23 cellular contexts compared by ENCODE assay signal in the genomic region with DNA sequence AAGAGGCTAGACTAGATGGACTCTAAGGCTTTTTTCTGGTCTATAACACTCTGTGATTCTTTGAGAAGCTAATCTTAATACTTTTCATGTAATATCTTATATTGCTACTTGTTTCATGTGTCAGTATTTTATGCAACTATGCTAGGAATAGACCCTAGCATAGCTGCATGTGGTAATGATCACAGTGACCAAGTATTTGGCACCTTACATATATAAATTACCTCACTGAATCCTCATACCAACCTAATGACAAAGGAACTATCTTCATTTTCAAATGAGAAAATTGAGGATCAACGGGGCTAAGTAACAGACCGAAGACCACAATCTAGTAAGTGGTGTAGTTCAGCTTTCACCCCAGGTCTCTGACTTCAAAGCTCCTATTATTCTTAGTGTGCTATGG.
DNase-seq lines count a peak whose midpoint lies in the region; ATAC-seq and TF ChIP-seq lines count a peak whose summit lies in the region.
"Had no signal": no experiment of that assay in that cellular context is flagged by ENCODE, and none has a peak within 500 bp of the region (broad histone marks: within the 10 kb centered on the region; RNA-seq: fewer than 3 reads in every experiment).

No MANE protein-coding gene starts in this region.

- H3K27me3 Mint-ChIP-seq in progenitor cell of endocrine pancreas: no peaks in the 10 kb centered on the region
- H3K27me3 Mint-ChIP-seq: activated CD8-positive, alpha-beta T cell treated with anti-CD3 and anti-CD28 coated beads for 36 hours; activated naive CD8-positive, alpha-beta T cell treated with anti-CD3 and anti-CD28 coated beads, Interleukin-2, amount 10 ng/mL, durations not matched to agents 7 days and 5 days; memory B cell had no signal

- H3K4me3 ChIP-seq in cardiac fibroblast (replicated peaks in 1 of 2; ENCODE audit: low read depth in 2 of 2, low read length in 2 of 2): no peak overlapping the region
- no peak overlapping the region for H3K4me3 ChIP-seq in MM.1S (ENCODE audit: low read length)
- H3K4me3 ChIP-seq: transverse colon had no signal

- H3K36me3 ChIP-seq in MM.1S (replicated peaks; ENCODE audit: insufficient read depth, low read length): no peaks in the 10 kb centered on the region
- H3K36me3 ChIP-seq: transverse colon had no signal

- no peaks in the 10 kb centered on the region for H3K27me3 ChIP-seq in MM.1S (replicated peaks; ENCODE audit: insufficient read depth, low read length)
- H3K27me3 ChIP-seq: transverse colon had no signal

- in situ Hi-C loops in ACHN (cut with HindIII; ENCODE audit: low pct_ligation_motif_present, low pct_unique_long_range_greater_than_20kb, low sequenced_read_pairs): no loop called here

- H3K79me2 ChIP-seq in MM.1S (ENCODE audit: low read length): no peaks in the 10 kb centered on the region

- H3K4me1 ChIP-seq in MM.1S (ENCODE audit: low read length): no peaks in the 10 kb centered on the region

- no peaks in the 10 kb centered on the region for H3K9me2 ChIP-seq in MM.1S (replicated peaks; ENCODE audit: insufficient read depth, low read length)

- H4K20me1 ChIP-seq in MM.1S (ENCODE audit: insufficient read depth, low read length): no peaks in the 10 kb centered on the region

- no peak overlapping the region for H3K9ac ChIP-seq in MM.1S (ENCODE audit: low read length)

- H3K4me2 ChIP-seq in MM.1S (ENCODE audit: low read depth, low read length): no peak overlapping the region

- H3K36me3 Mint-ChIP-seq in progenitor cell of endocrine pancreas (ENCODE audit: insufficient read depth): no peaks in the 10 kb centered on the region
- H3K36me3 Mint-ChIP-seq: activated naive CD8-positive, alpha-beta T cell treated with anti-CD3 and anti-CD28 coated beads, Interleukin-2, amount 10 ng/mL, durations not matched to agents 7 days and 5 days; memory B cell had no signal

- ATAC-seq in HG02840 (IDR thresholded peaks at IDR 0.05; ENCODE audit: low FRiP score, unreplicated experiment): no peak
- no peak for ATAC-seq in HG03442 (IDR thresholded peaks at IDR 0.05; ENCODE audit: unreplicated experiment)
- ATAC-seq: activated CD8-positive, alpha-beta T cell treated with anti-CD3 and anti-CD28 coated beads for 36 hours had no signal

- TF ChIP-seq CTCF in cardiac fibroblast (IDR thresholded peaks at IDR 0.05; ENCODE audit: low read depth, low read length): no peak
- no peak for TF ChIP-seq CTCF in MM.1S (IDR thresholded peaks at IDR 0.05; ENCODE audit: low read length)
- no peak for TF ChIP-seq CTCF in progenitor cell of endocrine pancreas (IDR thresholded peaks at IDR 0.05; ENCODE audit: unreplicated experiment)

- no peak overlapping the region for H3K4me3 Mint-ChIP-seq in progenitor cell of endocrine pancreas (ENCODE audit: low read depth)
- H3K4me3 Mint-ChIP-seq: activated CD8-positive, alpha-beta T cell treated with anti-CD3 and anti-CD28 coated beads for 36 hours; activated naive CD8-positive, alpha-beta T cell treated with anti-CD3 and anti-CD28 coated beads, Interleukin-2, amount 10 ng/mL, durations not matched to agents 7 days and 5 days; CD4-positive, alpha-beta T cell; memory B cell; neural crest cell; T-helper 1 cell treated with Interleukin-12 subunit alpha and Interleukin-12 subunit beta and Interleukin-4 antibody, amounts not matched to agents 30 μg/mL and 1 μg/mL, for 36 hours had no signal

- no peaks in the 10 kb centered on the region for H3K9me3 Mint-ChIP-seq in progenitor cell of endocrine pancreas (ENCODE audit: low read depth)
- H3K9me3 Mint-ChIP-seq: activated CD8-positive, alpha-beta T cell treated with anti-CD3 and anti-CD28 coated beads for 36 hours; activated naive CD8-positive, alpha-beta T cell treated with anti-CD3 and anti-CD28 coated beads, Interleukin-2, amount 10 ng/mL, durations not matched to agents 7 days and 5 days; CD4-positive, alpha-beta T cell; memory B cell; neural crest cell; T-helper 1 cell treated with Interleukin-12 subunit alpha and Interleukin-12 subunit beta and Interleukin-4 antibody, amounts not matched to agents 30 μg/mL and 1 μg/mL, for 36 hours had no signal

- no peak overlapping the region for H2AFZ ChIP-seq in MM.1S (ENCODE audit: low read length)

- no peaks in the 10 kb centered on the region for H3F3A ChIP-seq in MM.1S (ENCODE audit: insufficient read depth, low read length)

- DNase-seq in ACHN: peak; percentile 30
- peak; percentile 40 for DNase-seq in HCEC 1CT
- peak; percentile 49 to 65 for DNase-seq in cardiac fibroblast (ENCODE audit: low read depth in 2 of 2)
- peak; percentile 88 for DNase-seq in kidney tubule cell (ENCODE audit: low spot score)
- no peak for DNase-seq in MM.1S
- no peak for DNase-seq in progenitor cell of endocrine pancreas (ENCODE audit: low spot score, unreplicated experiment)
- DNase-seq: activated CD8-positive, alpha-beta T cell treated with anti-CD3 and anti-CD28 coated beads for 36 hours; activated naive CD8-positive, alpha-beta T cell treated with anti-CD3 and anti-CD28 coated beads, Interleukin-2, amount 10 ng/mL, durations not matched to agents 7 days and 5 days; activated T-cell treated with anti-CD3 and anti-CD28 coated beads, Interleukin-2, amount 50 U/mL, for 48 hours; CD4-positive, alpha-beta T cell; DMS79; NCI-H2029 treated with DMSO at 0.1 percent for 48 hours; NCI-H524; retina; SHP77 treated with DMSO at 0.1 percent for 48 hours; stimulated activated CD4-positive, alpha-beta T cell treated with anti-CD3 and anti-CD28 coated beads, Interleukin-15, amount 100 ng/mL, for 24 hours; stimulated activated naive CD4-positive, alpha-beta T cell; transverse colon had no signal

- peaks cover 41% of the 10 kb centered on the region for H3K4me1 Mint-ChIP-seq in progenitor cell of endocrine pancreas (ENCODE audit: low read depth)
- H3K4me1 Mint-ChIP-seq: activated naive CD8-positive, alpha-beta T cell treated with anti-CD3 and anti-CD28 coated beads, Interleukin-2, amount 10 ng/mL, durations not matched to agents 7 days and 5 days; memory B cell had no signal

- H3K9me3 ChIP-seq in MM.1S (replicated peaks; ENCODE audit: insufficient read depth, low read length): no peaks in the 10 kb centered on the region
- H3K9me3 ChIP-seq: transverse colon had no signal

- H3K27ac Mint-ChIP-seq in progenitor cell of endocrine pancreas: no peak overlapping the region
- H3K27ac Mint-ChIP-seq: activated CD8-positive, alpha-beta T cell treated with anti-CD3 and anti-CD28 coated beads for 36 hours; activated naive CD8-positive, alpha-beta T cell treated with anti-CD3 and anti-CD28 coated beads, Interleukin-2, amount 10 ng/mL, durations not matched to agents 7 days and 5 days; CD4-positive, alpha-beta T cell; memory B cell; T-helper 1 cell treated with Interleukin-12 subunit alpha and Interleukin-12 subunit beta and Interleukin-4 antibody, amounts not matched to agents 30 μg/mL and 1 μg/mL, for 36 hours had no signal

- H3K27ac ChIP-seq in MM.1S (ENCODE audit: low read length): no peak overlapping the region
- H3K27ac ChIP-seq: transverse colon had no signal

Comparison
In these comparisons a context has a peak if more than half of its experiments do, and no peak if none do; other contexts are left out.
1. DNase-seq: peak in ACHN (single experiment), HCEC 1CT (single experiment), cardiac fibroblast (2 of 2) and kidney tubule cell (single experiment); none in MM.1S (single experiment) and progenitor cell of endocrine pancreas (single experiment).